ENCODE assay signal across 24 cellular contexts in genomic region chr12:70456953-70457352, GRCh38.
"Had no signal": no experiment of that assay in that cellular context is flagged by ENCODE, and none has a peak within 500 bp of the region (broad histone marks: within the 10 kb centered on the region; RNA-seq: fewer than 3 reads in every experiment).

No MANE protein-coding gene starts in this region.

- H3K27ac ChIP-seq: stomach, suprapubic skin, testis, thoracic aorta, thyroid gland, tibial artery, tibial nerve, transverse colon, upper lobe of left lung, upper lobe of right lung, uterus, vagina had no signal

- H3K4me1 ChIP-seq: stomach, suprapubic skin, testis, thyroid gland, tibial artery, tibial nerve, transverse colon, upper lobe of left lung, upper lobe of right lung, uterus, vagina had no signal

- H3K9me3 ChIP-seq: suprapubic skin, testis, thoracic aorta, thyroid gland, tibial artery, transverse colon, upper lobe of left lung, upper lobe of right lung, uterus, vagina had no signal

- H3K4me3 ChIP-seq: stomach, suprapubic skin, testis, thoracic aorta, thyroid gland, tibial artery, tibial nerve, transverse colon, upper lobe of left lung, upper lobe of right lung, uterus, vagina had no signal

- H3K36me3 ChIP-seq: stomach, suprapubic skin, thoracic aorta, thyroid gland, tibial artery, tibial nerve, transverse colon, upper lobe of left lung, upper lobe of right lung, uterus, vagina had no signal

- DNase-seq: stimulated activated CD4-positive, alpha-beta T cell treated with anti-CD3 and anti-CD28 coated beads, Interleukin-2, amount 100 ng/mL, for 48 hours; stimulated activated CD4-positive, alpha-beta T cell treated with anti-CD3 and anti-CD28 coated beads, Interleukin-4, amount 100 ng/mL, for 1 hour; stimulated activated CD4-positive, alpha-beta T cell treated with anti-CD3 and anti-CD28 coated beads, Interleukin-4, amount 100 ng/mL, for 24 hours; stimulated activated CD4-positive, alpha-beta T cell treated with anti-CD3 and anti-CD28 coated beads, Interleukin-4, amount 100 ng/mL, for 4 hours; stimulated activated CD8-positive, alpha-beta memory T cell treated with anti-CD3 and anti-CD28 coated beads, Interleukin-4, amount 100 ng/mL, for 48 hours; stimulated activated naive B cell treated with anti-CD40 and anti-IgM and Interleukin-4, amounts not matched to agents 10 μg/mL and 1 μg/mL and 100 μg/mL, for 72 hours; stimulated activated naive CD4-positive, alpha-beta T cell; stimulated activated naive CD4-positive, alpha-beta T cell treated with Interleukin-2 at 50 U/mL for 16 hours; stimulated activated naive CD8-positive, alpha-beta T cell treated with anti-CD3 and anti-CD28 coated beads, Interleukin-15, amount 100 ng/mL, for 72 hours; stimulated activated naive CD8-positive, alpha-beta T cell treated with anti-CD3 and anti-CD28 coated beads, Interleukin-15, Interleukin-2, amounts not matched to agents 100 U/mL and 50 U/mL, for 24 hours; stomach; substantia nigra; testis; thyroid gland; tibial artery; transverse colon; trophoblast cell; upper lobe of left lung; upper lobe of right lung; uterus had no signal
